26 cellular contexts compared by ENCODE assay signal in genomic region chr13:113557013-113557412, GRCh38. TPM values are rescaled to one million over a fixed set of nuclear protein-coding genes. Genes with fewer than 3 reads are reported as not detected.
DNase-seq lines count a peak whose midpoint lies in the region; ATAC-seq and TF ChIP-seq lines count a peak whose summit lies in the region.
"Had no signal": no experiment of that assay in that cellular context is flagged by ENCODE, and none has a peak within 500 bp of the region (broad histone marks: within the 10 kb centered on the region; RNA-seq: fewer than 3 reads in every experiment).

No MANE protein-coding gene starts in this region.

- H3K4me2 ChIP-seq in neuronal stem cell (ENCODE audit: insufficient read depth, low read length, poor library complexity, severe bottlenecking): no peak overlapping the region
- H3K4me2 ChIP-seq: BLaER1, smooth muscle cell had no signal

- no peak overlapping the region for H3K18ac ChIP-seq in neuronal stem cell (ENCODE audit: low read length)

- H2BK15ac ChIP-seq in neuronal stem cell (ENCODE audit: low read length): no peak overlapping the region

- no peak overlapping the region for H2BK120ac ChIP-seq in neuronal stem cell (ENCODE audit: low read depth, low read length)

- H3K27me3 Mint-ChIP-seq in endothelial cell (ENCODE audit: unreplicated experiment): peaks cover 17% of the 10 kb centered on the region
- H3K27me3 Mint-ChIP-seq: stimulated activated naive B cell treated with anti-CD40 and anti-IgM and Interleukin-4, amounts not matched to agents 10 μg/mL and 1 μg/mL and 100 μg/mL, for 72 hours had no signal

- intact Hi-C loops in Right ventricle myocardium superior (cut with DNase I): no loop called here

- no peaks in the 10 kb centered on the region for H3K9me3 Mint-ChIP-seq in endothelial cell (ENCODE audit: unreplicated experiment)
- H3K9me3 Mint-ChIP-seq: stimulated activated naive B cell treated with anti-CD40 and anti-IgM and Interleukin-4, amounts not matched to agents 10 μg/mL and 1 μg/mL and 100 μg/mL, for 72 hours had no signal

- H3K27me3 ChIP-seq in right atrium auricular region (no peaks in the 10 kb centered on the region), neuronal stem cell (ENCODE audit: control insufficient read depth in 3 of 3, insufficient read depth in 3 of 3, low read depth in 1 of 3, low read length in 3 of 3) (no peaks in the 10 kb centered on the region)
- H3K27me3 ChIP-seq: adrenal gland, BLaER1, breast epithelium, SJSA1, tibial artery had no signal

- H2BK5ac ChIP-seq in neuronal stem cell (ENCODE audit: low read length): no peak overlapping the region

- peaks cover 0 to 4% of the 10 kb centered on the region in 2 donors for H3K4me1 ChIP-seq in right atrium auricular region
- peaks cover 0 to 8% of the 10 kb centered on the region in 2 donors for H3K4me1 ChIP-seq in neuronal stem cell (ENCODE audit: control insufficient read depth in 2 of 2, insufficient read depth in 1 of 2, low read depth in 1 of 2, low read length in 2 of 2)
- H3K4me1 ChIP-seq: adrenal gland, breast epithelium, tibial artery had no signal

- no peak for TF ChIP-seq POLR2A in GM18505 (IDR thresholded peaks at IDR 0.05; ENCODE audit: borderline replicate concordance, extremely low read depth, insufficient read depth, insufficient read length)

- peak overlapping the region; percentile 63 for H2BK12ac ChIP-seq in neuronal stem cell (ENCODE audit: low read length)

- no peak overlapping the region for H3K14ac ChIP-seq in neuronal stem cell (ENCODE audit: low read length)

- no peak overlapping the region for H3K4me3 ChIP-seq in right atrium auricular region
- H3K4me3 ChIP-seq in neuronal stem cell (ENCODE audit: low read length in 2 of 2): peak overlapping the region in 1 of 2 donors; percentile 73
- H3K4me3 ChIP-seq: adrenal gland, BLaER1, breast epithelium, SJSA1, smooth muscle cell, tibial artery had no signal

- H3K4me3 Mint-ChIP-seq in endothelial cell (ENCODE audit: unreplicated experiment): peak overlapping the region; percentile 57
- H3K4me3 Mint-ChIP-seq: stimulated activated naive B cell treated with anti-CD40 and anti-IgM and Interleukin-4, amounts not matched to agents 10 μg/mL and 1 μg/mL and 100 μg/mL, for 72 hours had no signal

- H4K91ac ChIP-seq in neuronal stem cell (ENCODE audit: low read depth, low read length, poor library complexity): no peak overlapping the region

- DNase-seq in right atrium auricular region (ENCODE audit: low spot score) (peak; percentile 44), Right ventricle myocardium superior (no peak), endothelial cell (ENCODE audit: low spot score) (no peak), neuronal stem cell (ENCODE audit: low spot score) (no peak), NCI-H2227 treated with DMSO at 0.1 percent for 48 hours (lab: John Stamatoyannopoulos, UW) (no peak), HUDEP-2 (lab: John Stamatoyannopoulos, UW; ENCODE audit: unreplicated experiment in 76 of 76) (no peak), DMS 273 treated with DMSO at 0.1 percent for 48 hours (lab: John Stamatoyannopoulos, UW) (no peak)
- DNase-seq: activated CD4-positive, alpha-beta T cell treated with anti-CD3 and anti-CD28 coated beads for 4 hours; activated effector memory CD4-positive, alpha-beta T cell treated with Interleukin-2 at 50 U/mL for 16 hours; dermis blood vessel endothelial cell; IMR-90; NCI-H1105 treated with DMSO at 0.1 percent for 48 hours; NCI-H2081; NCI-H446 treated with DMSO at 0.1 percent for 48 hours; NK-92 treated with Interleukin-12 subunit alpha and Interleukin-12 subunit beta, amount 100 ng/mL, for 24 hours; stimulated activated CD4-positive, alpha-beta T cell treated with anti-CD3 and anti-CD28 coated beads, Interleukin-2, amount 100 ng/mL, for 48 hours; stimulated activated naive B cell treated with anti-CD40 and anti-IgM and Interleukin-4, amounts not matched to agents 10 μg/mL and 1 μg/mL and 100 μg/mL, for 72 hours; tibial artery had no signal

- peaks cover 59% of the 10 kb centered on the region for H3K4me1 Mint-ChIP-seq in endothelial cell (ENCODE audit: unreplicated experiment)

- TF ChIP-seq CTCF in right atrium auricular region (IDR thresholded peaks at IDR 0.05) (no peak), endothelial cell (IDR thresholded peaks at IDR 0.05; ENCODE audit: unreplicated experiment) (no peak)

- H3K36me3 ChIP-seq in right atrium auricular region: peaks cover 9% of the 10 kb centered on the region
- peaks cover 4 to 7% of the 10 kb centered on the region in 2 donors for H3K36me3 ChIP-seq in neuronal stem cell (replicated peaks in 1 of 2; ENCODE audit: control insufficient read depth in 2 of 2, insufficient read depth in 2 of 2, low read length in 2 of 2)
- H3K36me3 ChIP-seq: adrenal gland, breast epithelium had no signal

- H3K27ac ChIP-seq in right atrium auricular region (no peak overlapping the region), neuronal stem cell (replicated peaks; ENCODE audit: low read length) (no peak overlapping the region)
- H3K27ac ChIP-seq: adrenal gland, BLaER1, breast epithelium, HL-60, SJSA1, tibial artery had no signal

- H2AK5ac ChIP-seq in neuronal stem cell (ENCODE audit: low read depth, low read length): no peak overlapping the region

- peak overlapping the region; percentile 50 for H3K23ac ChIP-seq in neuronal stem cell (ENCODE audit: low read depth, low read length, poor library complexity)

- no peaks in the 10 kb centered on the region for H3K9me3 ChIP-seq in right atrium auricular region
- peaks cover 0 to 4% of the 10 kb centered on the region in 2 donors for H3K9me3 ChIP-seq in neuronal stem cell (replicated peaks in 1 of 2; ENCODE audit: control insufficient read depth in 2 of 2, insufficient read depth in 1 of 2, low read depth in 1 of 2, low read length in 2 of 2)
- H3K9me3 ChIP-seq: adrenal gland, BLaER1, breast epithelium, SJSA1, tibial artery had no signal

- peak overlapping the region; percentile 72 for H3K9ac ChIP-seq in neuronal stem cell (ENCODE audit: low read depth, low read length, poor library complexity)
- H3K9ac ChIP-seq: BLaER1 had no signal

- H2AFZ ChIP-seq in neuronal stem cell (ENCODE audit: low read length): no peak overlapping the region

- no peak overlapping the region for H4K8ac ChIP-seq in neuronal stem cell (ENCODE audit: low read depth, low read length)

- ATAC-seq in Right ventricle myocardium superior (ENCODE audit: poor library complexity): no peak
- no peak for ATAC-seq in GM18505 (IDR thresholded peaks at IDR 0.05; ENCODE audit: unreplicated experiment)
- ATAC-seq: Panc1 had no signal

- H3K36me3 Mint-ChIP-seq in endothelial cell (ENCODE audit: low read depth, unreplicated experiment): peaks cover 30% of the 10 kb centered on the region

- no peak overlapping the region for H3K27ac Mint-ChIP-seq in endothelial cell (ENCODE audit: unreplicated experiment)
- H3K27ac Mint-ChIP-seq: stimulated activated naive B cell treated with anti-CD40 and anti-IgM and Interleukin-4, amounts not matched to agents 10 μg/mL and 1 μg/mL and 100 μg/mL, for 72 hours had no signal

- WGBS in neuronal stem cell (ENCODE audit: extremely low coverage in 2 of 2, insufficient read length in 2 of 2, insufficient replicate concordance in 1 of 2), 2 donors: no CpG with 5 or more reads among the region's 5 CpGs

- H3K4ac ChIP-seq in neuronal stem cell (ENCODE audit: low read length): no peak overlapping the region

- H3K79me1 ChIP-seq in neuronal stem cell (ENCODE audit: low read depth, low read length): peaks cover 3% of the 10 kb centered on the region

RNA-seq across cellular contexts. Expression of gene TFDP1, which starts 27.5 kb away (rescaled TPM):
- total RNA-seq in right atrium auricular region (10 to 100 TPM; 34.4 to 40.4 TPM), Right ventricle myocardium superior (42.1 TPM), endothelial cell (ENCODE audit: unreplicated experiment) (65.8 TPM)
- 74.2 TPM for polyA plus RNA-seq in neuronal stem cell (2013, experiment 1 of 2)
- 75.8 TPM for polyA plus RNA-seq in neuronal stem cell (2013, experiment 2 of 2)
